12 cellular contexts compared by ENCODE assay signal in the genomic region with DNA sequence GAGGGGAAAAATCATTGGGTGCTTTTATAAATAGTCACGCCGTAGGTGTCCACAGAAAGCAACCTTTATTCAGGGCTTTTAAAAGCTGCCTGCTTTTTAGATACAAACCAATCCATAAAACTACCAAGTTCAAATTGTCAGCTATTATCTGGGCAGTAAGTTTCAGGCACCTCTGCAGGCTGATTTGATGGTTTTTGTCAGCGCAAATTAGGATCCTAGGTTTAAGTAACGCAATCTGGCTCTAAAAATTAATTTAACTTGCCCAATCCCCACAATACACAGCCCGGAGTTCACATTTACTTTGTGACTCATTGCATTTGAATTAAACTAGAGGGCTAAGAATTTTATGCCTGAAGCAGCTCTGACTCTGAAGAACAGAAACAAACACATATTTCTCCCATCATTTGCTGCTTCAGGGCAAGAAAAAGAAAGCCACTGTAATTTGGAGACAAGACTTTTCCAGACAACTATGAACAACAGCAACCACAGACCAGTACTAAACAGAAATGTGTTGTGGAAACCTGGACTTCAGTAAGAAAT. TPM values are rescaled to one million over a fixed set of nuclear protein-coding genes. Genes with fewer than 3 reads are reported as not detected.
DNase-seq lines count a peak whose midpoint lies in the region; ATAC-seq, FAIRE-seq and TF ChIP-seq lines count a peak whose summit lies in the region.
"Had no signal": no experiment of that assay in that cellular context is flagged by ENCODE, and none has a peak within 500 bp of the region (broad histone marks: within the 10 kb centered on the region; RNA-seq: fewer than 3 reads in every experiment).

No MANE protein-coding gene starts in this region.

- in situ Hi-C loops in astrocyte of the cerebellum (cut with HindIII; ENCODE audit: low sequenced_read_pairs), result no loop called here

- no peak for DNase-seq in HCT116 (ENCODE audit: low read depth, low spot score)
- peak; percentile 90 for DNase-seq in astrocyte of the cerebellum (ENCODE audit: low read depth)
- no peak for DNase-seq in hepatocyte (ENCODE audit: low spot score)
- no peak for DNase-seq in smooth muscle cell (lab: John Stamatoyannopoulos, UW; ENCODE audit: unreplicated experiment)
- DNase-seq in NCI-H1092 (lab: John Stamatoyannopoulos, UW), result no peak
- no peak for DNase-seq in GM12891 (ENCODE audit: insufficient read length, low spot score)
- DNase-seq in activated T-helper 1 cell treated with anti-CD3 and anti-CD28 coated beads, Interleukin-12 subunit alpha, Interleukin-12 subunit beta, Interleukin-2, Interleukin-4 antibody, amounts not matched to agents 30 ng/mL and 10 ng/mL and 1 ng/mL, durations not matched to agents 14 hours and 24 hours and 36 hours (ENCODE audit: low spot score), result no peak
- DNase-seq: effector CD4-positive, alpha-beta T cell; naive thymus-derived CD4-positive, alpha-beta T cell; NCI-H1694; SJCRH30 had no signal

- H3K27ac ChIP-seq in HCT116 (ENCODE audit: low read depth, low read length), result peak overlapping the region; percentile 19; the same call in 1 of the 2 replicates
- H3K27ac ChIP-seq in hepatocyte, result peak overlapping the region; percentile 20
- H3K27ac ChIP-seq in smooth muscle cell (ENCODE audit: low read depth), result peak overlapping the region; percentile 98
- H3K27ac ChIP-seq: SJCRH30 had no signal

- H3F3A ChIP-seq in smooth muscle cell (ENCODE audit: low read depth), result peaks cover 37% of the 10 kb centered on the region

- peak; percentile 44 for ATAC-seq in HCT116
- no peak for ATAC-seq in GM21528 (IDR thresholded peaks at IDR 0.05; ENCODE audit: low FRiP score, unreplicated experiment)
- ATAC-seq: naive thymus-derived CD4-positive, alpha-beta T cell had no signal

- no peaks in the 10 kb centered on the region for H3K36me3 Mint-ChIP-seq in activated T-helper 1 cell treated with anti-CD3 and anti-CD28 coated beads, Interleukin-12 subunit alpha, Interleukin-12 subunit beta, Interleukin-2, Interleukin-4 antibody, amounts not matched to agents 30 ng/mL and 10 ng/mL and 1 ng/mL, durations not matched to agents 14 hours and 24 hours and 36 hours (ENCODE audit: low read depth)
- H3K36me3 Mint-ChIP-seq: naive thymus-derived CD4-positive, alpha-beta T cell had no signal

- H3K36me3 ChIP-seq in HCT116 (ENCODE audit: control insufficient read depth in 1 of 2, insufficient read depth in 2 of 2, low read length in 2 of 2) (no peaks in the 10 kb centered on the region), hepatocyte (replicated peaks; ENCODE audit: insufficient read depth, low read depth) (no peaks in the 10 kb centered on the region), smooth muscle cell (ENCODE audit: low read depth) (no peaks in the 10 kb centered on the region)
- H3K36me3 ChIP-seq: SJCRH30 had no signal

- H3K27me3 Mint-ChIP-seq in activated T-helper 1 cell treated with anti-CD3 and anti-CD28 coated beads, Interleukin-12 subunit alpha, Interleukin-12 subunit beta, Interleukin-2, Interleukin-4 antibody, amounts not matched to agents 30 ng/mL and 10 ng/mL and 1 ng/mL, durations not matched to agents 14 hours and 24 hours and 36 hours (ENCODE audit: insufficient read depth), result peaks cover 7% of the 10 kb centered on the region

- no peaks in the 10 kb centered on the region for H3K9me3 Mint-ChIP-seq in activated T-helper 1 cell treated with anti-CD3 and anti-CD28 coated beads, Interleukin-12 subunit alpha, Interleukin-12 subunit beta, Interleukin-2, Interleukin-4 antibody, amounts not matched to agents 30 ng/mL and 10 ng/mL and 1 ng/mL, durations not matched to agents 14 hours and 24 hours and 36 hours
- H3K9me3 Mint-ChIP-seq: naive thymus-derived CD4-positive, alpha-beta T cell had no signal

- FAIRE-seq in GM12891 (lab: Jason Lieb, UNC), result no peak

- TF ChIP-seq CTCF in HCT116 (IDR thresholded peaks at IDR 0.05 in 2 of 3, conservative IDR thresholded peaks at IDR 0.05 in 1 of 3; ENCODE audit: borderline replicate concordance in 1 of 3, insufficient read depth in 1 of 3, low read depth in 2 of 3, low read length in 2 of 3), result no peak; a peak in 1 of 6 replicates
- TF ChIP-seq CTCF in astrocyte of the cerebellum (IDR thresholded peaks at IDR 0.05; ENCODE audit: low read depth, low read length, missing control alignments), result no peak
- no peak for TF ChIP-seq CTCF in hepatocyte (IDR thresholded peaks at IDR 0.05; ENCODE audit: poor library complexity)
- no peak for TF ChIP-seq CTCF in smooth muscle cell (IDR thresholded peaks at IDR 0.05; ENCODE audit: borderline replicate concordance, insufficient read depth, poor library complexity, severe bottlenecking)

- H4K20me1 ChIP-seq in HCT116 (ENCODE audit: insufficient read depth) (no peaks in the 10 kb centered on the region), hepatocyte (ENCODE audit: insufficient read depth, poor library complexity, severe bottlenecking) (peaks cover 6% of the 10 kb centered on the region), smooth muscle cell (ENCODE audit: low read depth) (peaks cover 3% of the 10 kb centered on the region)

- TF ChIP-seq POLR2A in HCT116 (IDR thresholded peaks at IDR 0.05; ENCODE audit: borderline replicate concordance, extremely low read depth, insufficient read depth, insufficient read length), result no peak
- TF ChIP-seq POLR2A in GM12891 (IDR thresholded peaks at IDR 0.05; ENCODE audit: low read depth, low read length), result no peak

- WGBS in hepatocyte (ENCODE audit: low lambda C conversion rate, missing lambda C conversion rate), result 64% methylated on average over 5 of the region's 5 CpGs
- WGBS in smooth muscle cell (ENCODE audit: low lambda C conversion rate), result 52% methylated on average over 5 of the region's 5 CpGs

- H3K4me2 ChIP-seq in HCT116 (ENCODE audit: low read length), result peak overlapping the region; percentile 68
- H3K4me2 ChIP-seq in hepatocyte, result no peak overlapping the region
- H3K4me2 ChIP-seq in smooth muscle cell, result peak overlapping the region; percentile 70

- peaks cover 18 to 23% of the 10 kb centered on the region in 2 experiments for H3K4me1 ChIP-seq in HCT116 (ENCODE audit: control insufficient read depth in 1 of 2, insufficient read depth in 2 of 2, low read length in 2 of 2)
- peaks cover 17% of the 10 kb centered on the region for H3K4me1 ChIP-seq in hepatocyte (ENCODE audit: insufficient read depth)
- H3K4me1 ChIP-seq in smooth muscle cell (ENCODE audit: low read depth), result peaks cover 20% of the 10 kb centered on the region

- peak overlapping the region in 1 of 2 experiments; percentile 27; a peak in 2 of 4 replicates for H3K4me3 ChIP-seq in HCT116 (replicated peaks in 1 of 2; ENCODE audit: low read depth in 1 of 2, low read length in 2 of 2)
- H3K4me3 ChIP-seq in astrocyte of the cerebellum (ENCODE audit: low read depth, low read length), result no peak overlapping the region
- no peak overlapping the region for H3K4me3 ChIP-seq in hepatocyte
- H3K4me3 ChIP-seq in smooth muscle cell, result no peak overlapping the region
- H3K4me3 ChIP-seq: SJCRH30 had no signal

- 0 out of 2 replicates have a peak overlapping the region, but pooled peaks have one; percentile 15 for H3K9ac ChIP-seq in HCT116 (ENCODE audit: low read length)
- peak overlapping the region; percentile 77 for H3K9ac ChIP-seq in smooth muscle cell (ENCODE audit: low read depth)

- H3K79me2 ChIP-seq in HCT116 (ENCODE audit: insufficient read depth, low read length) (no peaks in the 10 kb centered on the region), hepatocyte (peaks cover 81% of the 10 kb centered on the region), smooth muscle cell (ENCODE audit: low read depth) (peaks cover 95% of the 10 kb centered on the region)

- no peak for TF ChIP-seq RAD21 in HCT116 (IDR thresholded peaks at IDR 0.05; ENCODE audit: low read depth)

- H3K4me3 Mint-ChIP-seq in activated T-helper 1 cell treated with anti-CD3 and anti-CD28 coated beads, Interleukin-12 subunit alpha, Interleukin-12 subunit beta, Interleukin-2, Interleukin-4 antibody, amounts not matched to agents 30 ng/mL and 10 ng/mL and 1 ng/mL, durations not matched to agents 14 hours and 24 hours and 36 hours, result no peak overlapping the region
- H3K4me3 Mint-ChIP-seq: naive thymus-derived CD4-positive, alpha-beta T cell had no signal

- no peaks in the 10 kb centered on the region for H3K9me3 ChIP-seq in HCT116 (ENCODE audit: control insufficient read depth in 1 of 2, insufficient read depth in 1 of 2, low read depth in 1 of 2, low read length in 2 of 2)
- H3K9me3 ChIP-seq in hepatocyte (ENCODE audit: low read depth), result no peaks in the 10 kb centered on the region
- H3K9me3 ChIP-seq in smooth muscle cell (replicated peaks; ENCODE audit: low read depth), result no peaks in the 10 kb centered on the region
- H3K9me3 ChIP-seq: SJCRH30 had no signal

- H3K27me3 ChIP-seq in HCT116 (ENCODE audit: insufficient read depth, low read length) (no peaks in the 10 kb centered on the region), hepatocyte (no peaks in the 10 kb centered on the region), smooth muscle cell (ENCODE audit: low read depth) (no peaks in the 10 kb centered on the region)
- H3K27me3 ChIP-seq: SJCRH30 had no signal

- RAD21 ChIA-PET in HCT116 (lab: Charles Lee; ENCODE audit: low non-redundant PET in 1 of 2, low total read pairs in 2 of 2, uncharacterized antibody in 2 of 2, unreplicated experiment in 2 of 2), result no interaction called here

- POLR2A ChIA-PET in HCT116 (lab: Charles Lee), result no interaction called here

- no TSS peak for BruUV-seq in HCT116 (replicated peaks; lab: Mats Ljungman, UMichigan)

- no peaks in the 10 kb centered on the region for H3K9me2 ChIP-seq in HCT116 (ENCODE audit: insufficient read depth)
- no peaks in the 10 kb centered on the region for H3K9me2 ChIP-seq in hepatocyte (replicated peaks; ENCODE audit: insufficient read depth)

- H3K4me1 Mint-ChIP-seq in activated T-helper 1 cell treated with anti-CD3 and anti-CD28 coated beads, Interleukin-12 subunit alpha, Interleukin-12 subunit beta, Interleukin-2, Interleukin-4 antibody, amounts not matched to agents 30 ng/mL and 10 ng/mL and 1 ng/mL, durations not matched to agents 14 hours and 24 hours and 36 hours (ENCODE audit: low read depth), result no peaks in the 10 kb centered on the region
- H3K4me1 Mint-ChIP-seq: naive thymus-derived CD4-positive, alpha-beta T cell had no signal

- CTCF ChIA-PET in HCT116 (lab: Charles Lee), result interaction anchor here (0.6 to 0.8 kb wide), 2 partner anchors 11 to 14 kb away, joined by 3 read pairs; no protein-coding TSS in a partner anchor

- H3K27ac Mint-ChIP-seq in activated T-helper 1 cell treated with anti-CD3 and anti-CD28 coated beads, Interleukin-12 subunit alpha, Interleukin-12 subunit beta, Interleukin-2, Interleukin-4 antibody, amounts not matched to agents 30 ng/mL and 10 ng/mL and 1 ng/mL, durations not matched to agents 14 hours and 24 hours and 36 hours, result no peak overlapping the region
- H3K27ac Mint-ChIP-seq: naive thymus-derived CD4-positive, alpha-beta T cell had no signal

- peak overlapping the region; percentile 97 for H2AFZ ChIP-seq in HCT116 (ENCODE audit: low read depth, low read length, poor library complexity, severe bottlenecking)
- no peak overlapping the region for H2AFZ ChIP-seq in hepatocyte
- no peak overlapping the region for H2AFZ ChIP-seq in smooth muscle cell (ENCODE audit: low read depth)

- intact Hi-C loops in HCT116 (cut with micrococcal nuclease), result no loop called here
- intact Hi-C loops in activated T-helper 1 cell treated with anti-CD3 and anti-CD28 coated beads, Interleukin-12 subunit alpha, Interleukin-12 subunit beta, Interleukin-2, Interleukin-4 antibody, amounts not matched to agents 30 ng/mL and 10 ng/mL and 1 ng/mL, durations not matched to agents 14 hours and 24 hours and 36 hours (cut with micrococcal nuclease), result no loop called here

RNA-seq across cellular contexts. Expression of gene NRP1, which starts 43.3 kb away (rescaled TPM):
- total RNA-seq in HCT116 (2021; ENCODE audit: unreplicated experiment) (3.8 TPM), hepatocyte (44.5 and 46.9 TPM in 2 replicates), smooth muscle cell (74.8 and 83.7 TPM in 2 replicates)
- 8.8 and 14.0 TPM in 2 replicates for polyA plus RNA-seq in HCT116 (2012)
- polyA plus RNA-seq in hepatocyte (32.2 and 35.3 TPM in 2 replicates), smooth muscle cell (61.9 and 80.4 TPM in 2 replicates)
- 0.06 TPM for polyA plus RNA-seq in GM12891 (2012; ENCODE audit: low read depth, missing spikeins)
- 1.2 and 1.7 TPM in 2 replicates for total RNA-seq in activated T-helper 1 cell treated with anti-CD3 and anti-CD28 coated beads, Interleukin-12 subunit alpha, Interleukin-12 subunit beta, Interleukin-2, Interleukin-4 antibody, amounts not matched to agents 30 ng/mL and 10 ng/mL and 1 ng/mL, durations not matched to agents 14 hours and 24 hours and 36 hours
- polyA plus RNA-seq: naive thymus-derived CD4-positive, alpha-beta T cell had no signal

Comparison
In these comparisons a context has a peak if more than half of its experiments do, and no peak if none do; other contexts are left out.
1. H3K27ac ChIP-seq: peak in every context shown above with its lines; median percentile 98 in smooth muscle cell; 20 in hepatocyte; 19 in HCT116.